ENCODE assay signal across 1 cellular context in the genomic region with DNA sequence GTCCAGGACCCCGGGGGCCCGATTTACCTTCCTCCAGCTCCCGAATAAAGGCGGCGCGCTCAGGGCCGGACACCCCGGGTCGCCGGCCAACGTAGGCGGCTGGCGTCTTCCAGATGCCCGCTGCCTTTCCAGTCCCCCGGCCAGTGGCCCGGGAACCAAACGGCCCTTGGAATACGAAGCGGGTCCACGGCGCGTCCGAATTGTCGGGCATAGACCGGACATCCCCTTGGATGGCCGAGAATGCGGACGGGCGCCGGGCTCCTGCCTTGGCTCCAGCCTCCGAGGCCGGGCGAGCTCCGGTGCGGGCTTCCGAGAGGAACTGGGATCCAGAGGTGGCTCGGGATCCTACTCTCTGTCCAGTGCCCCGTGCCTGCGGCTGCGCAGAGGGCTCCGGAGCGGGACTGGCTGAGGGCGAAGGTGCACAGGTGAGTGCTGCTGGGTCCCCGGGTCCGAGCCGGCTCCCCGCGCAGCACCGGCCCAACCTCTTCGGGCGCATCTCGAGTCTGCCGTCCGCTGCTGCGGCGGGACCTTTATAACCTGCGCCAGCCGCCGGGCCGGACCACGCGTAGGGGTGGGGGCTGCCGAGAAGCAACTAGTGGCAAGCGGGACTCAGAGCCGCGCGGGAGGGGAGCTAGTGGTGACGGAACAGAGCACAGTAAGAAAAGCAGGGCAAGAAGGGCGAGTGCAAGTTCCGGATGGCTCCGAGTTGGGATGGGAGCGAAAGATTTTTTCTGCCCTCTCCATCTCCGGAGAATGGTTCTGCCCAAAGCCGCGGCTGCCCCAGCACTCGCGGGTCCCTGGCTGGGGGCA.
TF ChIP-seq lines count a peak whose summit lies in the region.

A gene with protein sequence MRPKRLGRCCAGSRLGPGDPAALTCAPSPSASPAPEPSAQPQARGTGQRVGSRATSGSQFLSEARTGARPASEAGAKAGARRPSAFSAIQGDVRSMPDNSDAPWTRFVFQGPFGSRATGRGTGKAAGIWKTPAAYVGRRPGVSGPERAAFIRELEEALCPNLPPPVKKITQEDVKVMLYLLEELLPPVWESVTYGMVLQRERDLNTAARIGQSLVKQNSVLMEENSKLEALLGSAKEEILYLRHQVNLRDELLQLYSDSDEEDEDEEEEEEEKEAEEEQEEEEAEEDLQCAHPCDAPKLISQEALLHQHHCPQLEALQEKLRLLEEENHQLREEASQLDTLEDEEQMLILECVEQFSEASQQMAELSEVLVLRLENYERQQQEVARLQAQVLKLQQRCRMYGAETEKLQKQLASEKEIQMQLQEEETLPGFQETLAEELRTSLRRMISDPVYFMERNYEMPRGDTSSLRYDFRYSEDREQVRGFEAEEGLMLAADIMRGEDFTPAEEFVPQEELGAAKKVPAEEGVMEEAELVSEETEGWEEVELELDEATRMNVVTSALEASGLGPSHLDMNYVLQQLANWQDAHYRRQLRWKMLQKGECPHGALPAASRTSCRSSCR (minus strand): TSS at position 505 of the 810 bp plus-strand sequence. CDS start 9 bp downstream, at position 496.

TF ChIP-seq in HEK293, 187 proteins besides CTCF, POLR2A, EP300 and RAD21 (continued from another document and continues in another):
- TF ChIP-seq, protein P1, sequence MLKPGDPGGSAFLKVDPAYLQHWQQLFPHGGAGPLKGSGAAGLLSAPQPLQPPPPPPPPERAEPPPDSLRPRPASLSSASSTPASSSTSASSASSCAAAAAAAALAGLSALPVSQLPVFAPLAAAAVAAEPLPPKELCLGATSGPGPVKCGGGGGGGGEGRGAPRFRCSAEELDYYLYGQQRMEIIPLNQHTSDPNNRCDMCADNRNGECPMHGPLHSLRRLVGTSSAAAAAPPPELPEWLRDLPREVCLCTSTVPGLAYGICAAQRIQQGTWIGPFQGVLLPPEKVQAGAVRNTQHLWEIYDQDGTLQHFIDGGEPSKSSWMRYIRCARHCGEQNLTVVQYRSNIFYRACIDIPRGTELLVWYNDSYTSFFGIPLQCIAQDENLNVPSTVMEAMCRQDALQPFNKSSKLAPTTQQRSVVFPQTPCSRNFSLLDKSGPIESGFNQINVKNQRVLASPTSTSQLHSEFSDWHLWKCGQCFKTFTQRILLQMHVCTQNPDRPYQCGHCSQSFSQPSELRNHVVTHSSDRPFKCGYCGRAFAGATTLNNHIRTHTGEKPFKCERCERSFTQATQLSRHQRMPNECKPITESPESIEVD (tag by site-specific recombination; IDR thresholded peaks at IDR 0.05) = no peak
- TF ChIP-seq ZNF23 (tag by site-specific recombination; IDR thresholded peaks at IDR 0.05; ENCODE audit: borderline replicate concordance) (no peak), ZNF473 (tag by site-specific recombination; IDR thresholded peaks at IDR 0.05) (no peak), ZNF292 (tag by site-specific recombination; IDR thresholded peaks at IDR 0.05; ENCODE audit: borderline replicate concordance, low read depth) (no peak), ZNF514 (tag by site-specific recombination; IDR thresholded peaks at IDR 0.05) (no peak), YY1 (tag by site-specific recombination; IDR thresholded peaks at IDR 0.05) (no peak), ZNF10 (tag by site-specific recombination; IDR thresholded peaks at IDR 0.05) (0 out of 2 replicates have a peak, but pooled peaks have one; percentile 51), ELK4 (IDR thresholded peaks at IDR 0.05; ENCODE audit: borderline replicate concordance, low read depth, low read length) (no peak), ZNF830 (tag by site-specific recombination; IDR thresholded peaks at IDR 0.05; ENCODE audit: low read depth) (no peak), ZNF664 (tag by site-specific recombination; IDR thresholded peaks at IDR 0.05) (no peak), ZSCAN30 (tag by site-specific recombination; IDR thresholded peaks at IDR 0.05) (0 out of 2 replicates have a peak, but pooled peaks have one; percentile 9), ZNF324 (tag by site-specific recombination; IDR thresholded peaks at IDR 0.05) (no peak; the same call in 1 of the 2 replicates), ZNF221 (tag by site-specific recombination; IDR thresholded peaks at IDR 0.05; ENCODE audit: borderline replicate concordance) (no peak), ZNF677 (tag by site-specific recombination; IDR thresholded peaks at IDR 0.05) (no peak), ZNF19 (tag by site-specific recombination; IDR thresholded peaks at IDR 0.05; ENCODE audit: low read depth) (no peak), HOXC10 (CRISPR knock-in tag; IDR thresholded peaks at IDR 0.05) (no peak), KLF17 (tag by site-specific recombination; IDR thresholded peaks at IDR 0.05) (peak; percentile 46; the same call in 1 of the 2 replicates), ZNF48 (tag by site-specific recombination; IDR thresholded peaks at IDR 0.05) (no peak), WT1 (tag by site-specific recombination; IDR thresholded peaks at IDR 0.05) (no peak), ZNF223 (tag by site-specific recombination; IDR thresholded peaks at IDR 0.05) (no peak), ZNF37A (tag by site-specific recombination; IDR thresholded peaks at IDR 0.05) (no peak), ZNF391 (tag by site-specific recombination; IDR thresholded peaks at IDR 0.05; ENCODE audit: borderline replicate concordance, low read depth) (no peak), ZFHX2 (tag by site-specific recombination; conservative IDR thresholded peaks at IDR 0.05) (no peak), ZNF701 (tag by site-specific recombination; IDR thresholded peaks at IDR 0.05) (no peak), MZF1 (tag by site-specific recombination; IDR thresholded peaks at IDR 0.05; ENCODE audit: borderline replicate concordance) (no peak), ZNF785 (tag by site-specific recombination; IDR thresholded peaks at IDR 0.05) (no peak), ZNF350 (tag by site-specific recombination; IDR thresholded peaks at IDR 0.05) (no peak), ZNF660 (tag by site-specific recombination; IDR thresholded peaks at IDR 0.05) (no peak), ZNF140 (tag by site-specific recombination; IDR thresholded peaks at IDR 0.05) (no peak), HOXD13 (CRISPR knock-in tag; IDR thresholded peaks at IDR 0.05; ENCODE audit: borderline replicate concordance) (no peak), REPIN1 (tag by site-specific recombination; IDR thresholded peaks at IDR 0.05; ENCODE audit: low read depth) (0 out of 2 replicates have a peak, but pooled peaks have one; percentile 13), ZNF596 (tag by site-specific recombination; IDR thresholded peaks at IDR 0.05) (no peak), ZNF423 (tag by site-specific recombination; IDR thresholded peaks at IDR 0.05) (no peak), ZNF155 (tag by site-specific recombination; IDR thresholded peaks at IDR 0.05) (no peak), ZNF169 (tag by site-specific recombination; IDR thresholded peaks at IDR 0.05) (no peak), ZNF585B (tag by site-specific recombination; IDR thresholded peaks at IDR 0.05) (no peak), SP7 (tag by site-specific recombination; IDR thresholded peaks at IDR 0.05) (peak; percentile 85), ZBTB48 (tag by site-specific recombination; IDR thresholded peaks at IDR 0.05) (peak; percentile 52; the same call in 1 of the 2 replicates), ZNF366 (tag by site-specific recombination; conservative IDR thresholded peaks at IDR 0.05) (no peak), ZNF394 (tag by site-specific recombination; IDR thresholded peaks at IDR 0.05; ENCODE audit: borderline replicate concordance) (peak; percentile 47), ZNF335 (tag by site-specific recombination; conservative IDR thresholded peaks at IDR 0.05) (peak; percentile 85), ZNF433 (tag by site-specific recombination; IDR thresholded peaks at IDR 0.05; ENCODE audit: low read depth) (no peak), ZNF157 (tag by site-specific recombination; IDR thresholded peaks at IDR 0.05) (no peak), ZNF416 (tag by site-specific recombination; IDR thresholded peaks at IDR 0.05) (no peak), SCRT1 (tag by site-specific recombination; IDR thresholded peaks at IDR 0.05; ENCODE audit: borderline replicate concordance) (peak; percentile 99), ZNF776 (tag by site-specific recombination; IDR thresholded peaks at IDR 0.05; ENCODE audit: borderline replicate concordance) (no peak), ZNF670 (tag by site-specific recombination; IDR thresholded peaks at IDR 0.05; ENCODE audit: low read depth) (no peak), ZSCAN16 (tag by site-specific recombination; IDR thresholded peaks at IDR 0.05) (no peak), ZNF362 (tag by site-specific recombination; IDR thresholded peaks at IDR 0.05) (no peak), GLIS2 (tag by site-specific recombination; IDR thresholded peaks at IDR 0.05) (peak; percentile 90), ZXDB (tag by site-specific recombination; IDR thresholded peaks at IDR 0.05) (no peak)
- TF ChIP-seq, protein P2, sequence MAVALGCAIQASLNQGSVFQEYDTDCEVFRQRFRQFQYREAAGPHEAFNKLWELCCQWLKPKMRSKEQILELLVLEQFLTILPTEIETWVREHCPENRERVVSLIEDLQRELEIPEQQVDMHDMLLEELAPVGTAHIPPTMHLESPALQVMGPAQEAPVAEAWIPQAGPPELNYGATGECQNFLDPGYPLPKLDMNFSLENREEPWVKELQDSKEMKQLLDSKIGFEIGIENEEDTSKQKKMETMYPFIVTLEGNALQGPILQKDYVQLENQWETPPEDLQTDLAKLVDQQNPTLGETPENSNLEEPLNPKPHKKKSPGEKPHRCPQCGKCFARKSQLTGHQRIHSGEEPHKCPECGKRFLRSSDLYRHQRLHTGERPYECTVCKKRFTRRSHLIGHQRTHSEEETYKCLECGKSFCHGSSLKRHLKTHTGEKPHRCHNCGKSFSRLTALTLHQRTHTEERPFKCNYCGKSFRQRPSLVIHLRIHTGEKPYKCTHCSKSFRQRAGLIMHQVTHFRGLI (tag by site-specific recombination; IDR thresholded peaks at IDR 0.05) = no peak; the same call in 1 of the 2 replicates
- TF ChIP-seq, protein P3, sequence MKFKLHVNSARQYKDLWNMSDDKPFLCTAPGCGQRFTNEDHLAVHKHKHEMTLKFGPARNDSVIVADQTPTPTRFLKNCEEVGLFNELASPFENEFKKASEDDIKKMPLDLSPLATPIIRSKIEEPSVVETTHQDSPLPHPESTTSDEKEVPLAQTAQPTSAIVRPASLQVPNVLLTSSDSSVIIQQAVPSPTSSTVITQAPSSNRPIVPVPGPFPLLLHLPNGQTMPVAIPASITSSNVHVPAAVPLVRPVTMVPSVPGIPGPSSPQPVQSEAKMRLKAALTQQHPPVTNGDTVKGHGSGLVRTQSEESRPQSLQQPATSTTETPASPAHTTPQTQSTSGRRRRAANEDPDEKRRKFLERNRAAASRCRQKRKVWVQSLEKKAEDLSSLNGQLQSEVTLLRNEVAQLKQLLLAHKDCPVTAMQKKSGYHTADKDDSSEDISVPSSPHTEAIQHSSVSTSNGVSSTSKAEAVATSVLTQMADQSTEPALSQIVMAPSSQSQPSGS (tag by site-specific recombination; IDR thresholded peaks at IDR 0.05; ENCODE audit: low read depth) = no peak
- TF ChIP-seq, protein P4, sequence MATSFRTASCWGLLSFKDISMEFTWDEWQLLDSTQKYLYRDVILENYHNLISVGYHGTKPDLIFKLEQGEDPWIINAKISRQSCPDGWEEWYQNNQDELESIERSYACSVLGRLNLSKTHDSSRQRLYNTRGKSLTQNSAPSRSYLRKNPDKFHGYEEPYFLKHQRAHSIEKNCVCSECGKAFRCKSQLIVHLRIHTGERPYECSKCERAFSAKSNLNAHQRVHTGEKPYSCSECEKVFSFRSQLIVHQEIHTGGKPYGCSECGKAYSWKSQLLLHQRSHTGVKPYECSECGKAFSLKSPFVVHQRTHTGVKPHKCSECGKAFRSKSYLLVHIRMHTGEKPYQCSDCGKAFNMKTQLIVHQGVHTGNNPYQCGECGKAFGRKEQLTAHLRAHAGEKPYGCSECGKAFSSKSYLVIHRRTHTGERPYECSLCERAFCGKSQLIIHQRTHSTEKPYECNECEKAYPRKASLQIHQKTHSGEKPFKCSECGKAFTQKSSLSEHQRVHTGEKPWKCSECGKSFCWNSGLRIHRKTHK (tag by site-specific recombination; IDR thresholded peaks at IDR 0.05) = no peak
- TF ChIP-seq, protein P5, sequence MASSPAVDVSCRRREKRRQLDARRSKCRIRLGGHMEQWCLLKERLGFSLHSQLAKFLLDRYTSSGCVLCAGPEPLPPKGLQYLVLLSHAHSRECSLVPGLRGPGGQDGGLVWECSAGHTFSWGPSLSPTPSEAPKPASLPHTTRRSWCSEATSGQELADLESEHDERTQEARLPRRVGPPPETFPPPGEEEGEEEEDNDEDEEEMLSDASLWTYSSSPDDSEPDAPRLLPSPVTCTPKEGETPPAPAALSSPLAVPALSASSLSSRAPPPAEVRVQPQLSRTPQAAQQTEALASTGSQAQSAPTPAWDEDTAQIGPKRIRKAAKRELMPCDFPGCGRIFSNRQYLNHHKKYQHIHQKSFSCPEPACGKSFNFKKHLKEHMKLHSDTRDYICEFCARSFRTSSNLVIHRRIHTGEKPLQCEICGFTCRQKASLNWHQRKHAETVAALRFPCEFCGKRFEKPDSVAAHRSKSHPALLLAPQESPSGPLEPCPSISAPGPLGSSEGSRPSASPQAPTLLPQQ (tag by site-specific recombination; IDR thresholded peaks at IDR 0.05) = peak; percentile 45
